ENCODE assay signal across 15 cellular contexts in the genomic region with DNA sequence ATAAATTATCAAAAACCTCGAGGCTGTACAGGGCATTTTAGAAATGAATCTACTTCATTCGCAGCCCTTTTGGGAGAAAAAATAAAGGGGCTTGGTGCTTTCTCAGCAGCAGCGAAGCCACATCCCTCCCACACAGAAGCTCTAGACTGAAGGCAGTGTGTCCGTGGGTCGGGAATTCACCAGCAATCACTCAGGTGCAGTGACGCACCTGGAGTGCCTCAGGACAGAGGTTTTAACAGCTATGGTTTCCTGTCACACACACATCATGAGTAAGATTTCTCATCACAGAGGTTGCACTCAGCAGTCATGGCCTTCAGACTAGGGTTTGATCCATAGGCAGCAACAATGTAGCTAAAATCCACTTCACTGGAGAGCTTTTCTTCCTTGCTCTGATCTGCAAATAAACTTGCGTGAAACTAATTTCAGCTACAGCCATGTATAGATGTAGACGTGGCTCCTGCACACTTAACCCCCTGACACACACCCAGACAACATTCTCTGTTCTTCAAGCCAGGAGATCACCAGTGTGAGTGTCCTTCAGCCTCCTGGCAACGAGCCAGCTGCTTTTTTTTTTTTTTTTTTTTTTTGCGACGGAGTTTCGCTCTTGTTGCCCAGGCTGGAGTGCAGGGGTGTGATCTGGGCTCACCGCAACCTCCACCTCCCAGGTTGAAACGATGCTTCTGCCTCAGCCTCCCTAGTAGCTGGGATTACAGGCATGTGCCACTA.
"Had no signal": no experiment of that assay in that cellular context is flagged by ENCODE, and none has a peak within 500 bp of the region (broad histone marks: within the 10 kb centered on the region; RNA-seq: fewer than 3 reads in every experiment).

No MANE protein-coding gene starts in this region.

- H3K4me3 Mint-ChIP-seq: activated CD8-positive, alpha-beta memory T cell treated with anti-CD3 and anti-CD28 coated beads, Interleukin-2, amount 10 ng/mL, durations not matched to agents 7 days and 5 days; central memory CD8-positive, alpha-beta T cell; naive thymus-derived CD8-positive, alpha-beta T cell; type B pancreatic cell had no signal

- ATAC-seq: activated CD8-positive, alpha-beta memory T cell treated with anti-CD3 and anti-CD28 coated beads, Interleukin-2, amount 10 ng/mL, durations not matched to agents 7 days and 5 days; naive thymus-derived CD8-positive, alpha-beta T cell; right cardiac atrium had no signal

- H3K27me3 Mint-ChIP-seq: activated CD8-positive, alpha-beta memory T cell treated with anti-CD3 and anti-CD28 coated beads, Interleukin-2, amount 10 ng/mL, durations not matched to agents 7 days and 5 days; central memory CD8-positive, alpha-beta T cell; naive thymus-derived CD8-positive, alpha-beta T cell; type B pancreatic cell had no signal

- DNase-seq: activated CD4-positive, alpha-beta T cell treated with anti-CD3 and anti-CD28 coated beads, Interleukin-2, amount 50 U/mL, for 4 hours; activated CD4-positive, CD25-positive, alpha-beta regulatory T cell treated with anti-CD3 and anti-CD28 coated beads, Interleukin-2, amount 50 U/mL, for 72 hours; activated CD8-positive, alpha-beta memory T cell treated with anti-CD3 and anti-CD28 coated beads, Interleukin-2, amount 10 ng/mL, durations not matched to agents 7 days and 5 days; activated gamma-delta T cell treated with Interleukin-2 at 50 U/mL for 16 hours; activated T-cell treated with anti-CD3 and anti-CD28 coated beads, Interleukin-2, amount 50 U/mL, for 48 hours; cortex of kidney; effector memory CD4-positive, alpha-beta T cell; hypothalamus; naive thymus-derived CD8-positive, alpha-beta T cell; stimulated activated naive CD4-positive, alpha-beta T cell treated with Interleukin-2 at 50 U/mL for 16 hours; T-helper 9 cell had no signal

- H3K9me3 Mint-ChIP-seq: central memory CD8-positive, alpha-beta T cell; naive thymus-derived CD8-positive, alpha-beta T cell; type B pancreatic cell had no signal

- H3K4me3 ChIP-seq: lung had no signal

- H3K4me1 Mint-ChIP-seq: activated CD8-positive, alpha-beta memory T cell treated with anti-CD3 and anti-CD28 coated beads, Interleukin-2, amount 10 ng/mL, durations not matched to agents 7 days and 5 days; central memory CD8-positive, alpha-beta T cell; naive thymus-derived CD8-positive, alpha-beta T cell had no signal

- H3K27ac Mint-ChIP-seq: type B pancreatic cell had no signal
